1 cellular context compared by ENCODE assay signal in the genomic region with DNA sequence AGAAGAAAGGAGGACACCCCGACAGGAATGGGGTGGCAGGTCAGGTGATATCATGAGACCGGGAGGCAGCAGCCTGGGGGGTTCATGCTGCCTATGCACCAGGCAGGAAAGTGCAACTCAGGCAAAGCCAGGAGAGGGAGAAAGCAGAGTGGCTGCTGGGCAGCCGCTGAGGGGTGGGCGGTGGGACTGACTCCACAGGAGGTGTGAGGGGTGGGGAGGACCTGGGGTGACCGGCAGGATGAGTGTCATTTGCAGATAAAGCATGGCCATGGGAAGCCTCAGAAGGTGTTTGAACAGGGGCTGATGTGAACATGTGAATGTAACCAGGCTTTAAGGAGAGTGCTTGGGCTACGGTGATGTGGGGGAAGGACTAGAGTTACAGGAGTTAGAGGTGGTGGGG.
TF ChIP-seq lines count a peak whose summit lies in the region.

No MANE protein-coding gene starts in this region.

TF ChIP-seq in K562, 482 proteins besides CTCF, POLR2A, EP300 and RAD21:
- TF ChIP-seq STAG1 (CRISPR knock-in tag; IDR thresholded peaks at IDR 0.05; ENCODE audit: borderline replicate concordance) (no peak), CBFB (CRISPR knock-in tag; IDR thresholded peaks at IDR 0.05) (no peak), CBFA2T3 (IDR thresholded peaks at IDR 0.05) (peak; percentile 31; the same call in 1 of the 2 replicates), KLF13 (tag; IDR thresholded peaks at IDR 0.05; ENCODE audit: borderline replicate concordance, low read depth) (no peak)
- TF ChIP-seq, protein P1, sequence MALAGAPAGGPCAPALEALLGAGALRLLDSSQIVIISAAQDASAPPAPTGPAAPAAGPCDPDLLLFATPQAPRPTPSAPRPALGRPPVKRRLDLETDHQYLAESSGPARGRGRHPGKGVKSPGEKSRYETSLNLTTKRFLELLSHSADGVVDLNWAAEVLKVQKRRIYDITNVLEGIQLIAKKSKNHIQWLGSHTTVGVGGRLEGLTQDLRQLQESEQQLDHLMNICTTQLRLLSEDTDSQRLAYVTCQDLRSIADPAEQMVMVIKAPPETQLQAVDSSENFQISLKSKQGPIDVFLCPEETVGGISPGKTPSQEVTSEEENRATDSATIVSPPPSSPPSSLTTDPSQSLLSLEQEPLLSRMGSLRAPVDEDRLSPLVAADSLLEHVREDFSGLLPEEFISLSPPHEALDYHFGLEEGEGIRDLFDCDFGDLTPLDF (CRISPR knock-in tag; IDR thresholded peaks at IDR 0.05), result no peak
